ENCODE assay signal across 11 cellular contexts in genomic region chr17:38893612-38894011, GRCh38. TPM values are rescaled to one million over a fixed set of nuclear protein-coding genes. Genes with fewer than 3 reads are reported as not detected.
DNase-seq lines count a peak whose midpoint lies in the region; ATAC-seq and TF ChIP-seq lines count a peak whose summit lies in the region.
"Had no signal": no experiment of that assay in that cellular context is flagged by ENCODE, and none has a peak within 500 bp of the region (broad histone marks: within the 10 kb centered on the region; RNA-seq: fewer than 3 reads in every experiment).

No MANE protein-coding gene starts in this region.

- intact Hi-C loops in cardiac septum (cut with DNase I) (no loop called here), Calu3 (cut with micrococcal nuclease; ENCODE audit: unreplicated experiment) (no loop called here)

- H3K4me3 Mint-ChIP-seq in activated CD8-positive, alpha-beta memory T cell treated with anti-CD3 and anti-CD28 coated beads, Interleukin-2, amount 10 ng/mL, durations not matched to agents 7 days and 5 days, result no peak overlapping the region
- no peak overlapping the region for H3K4me3 Mint-ChIP-seq in Calu3 (ENCODE audit: low read depth, unreplicated experiment)

- CTCF ChIA-PET in activated CD8-positive, alpha-beta memory T cell treated with anti-CD3 and anti-CD28 coated beads, Interleukin-2, amount 10 ng/mL, durations not matched to agents 7 days and 5 days (lab: Charles Lee), result interaction anchor here (0.7 to 2.4 kb wide), 6 partner anchors 8 to 271 kb away, joined by 3 to 24 read pairs (median 6); partner anchors contain the start of genes ARL5C and LASP1
- CTCF ChIA-PET in Calu3 (lab: Charles Lee), result interaction anchor here (0.5 to 1.2 kb wide), 2 partner anchors 24 to 867 kb away, joined by 4 read pairs; partner anchors contain the start of gene LASP1

- peaks cover 40% of the 10 kb centered on the region for H3K4me1 ChIP-seq in smooth muscle cell (ENCODE audit: low read depth)

- H3K36me3 ChIP-seq in smooth muscle cell (ENCODE audit: low read depth), result no peaks in the 10 kb centered on the region

- H4K20me1 ChIP-seq in smooth muscle cell (ENCODE audit: low read depth), result peaks cover 100% of the 10 kb centered on the region

- H3K27me3 Mint-ChIP-seq in activated CD8-positive, alpha-beta memory T cell treated with anti-CD3 and anti-CD28 coated beads, Interleukin-2, amount 10 ng/mL, durations not matched to agents 7 days and 5 days, result no peaks in the 10 kb centered on the region
- H3K27me3 Mint-ChIP-seq in Calu3 (ENCODE audit: unreplicated experiment), result no peaks in the 10 kb centered on the region

- no peaks in the 10 kb centered on the region for H3K9me3 Mint-ChIP-seq in activated CD8-positive, alpha-beta memory T cell treated with anti-CD3 and anti-CD28 coated beads, Interleukin-2, amount 10 ng/mL, durations not matched to agents 7 days and 5 days (ENCODE audit: low read depth)
- H3K9me3 Mint-ChIP-seq in Calu3 (ENCODE audit: low read depth, unreplicated experiment), result no peaks in the 10 kb centered on the region

- no peaks in the 10 kb centered on the region for H3K9me3 ChIP-seq in smooth muscle cell (replicated peaks; ENCODE audit: low read depth)

- no peak overlapping the region for H3K4me3 ChIP-seq in smooth muscle cell
- H3K4me3 ChIP-seq: GM12878 had no signal

- peaks cover 46% of the 10 kb centered on the region for H3K36me3 Mint-ChIP-seq in activated CD8-positive, alpha-beta memory T cell treated with anti-CD3 and anti-CD28 coated beads, Interleukin-2, amount 10 ng/mL, durations not matched to agents 7 days and 5 days
- peaks cover 82% of the 10 kb centered on the region for H3K36me3 Mint-ChIP-seq in Calu3 (ENCODE audit: insufficient read depth, unreplicated experiment)

- peak overlapping the region; percentile 83 for H3K27ac Mint-ChIP-seq in activated CD8-positive, alpha-beta memory T cell treated with anti-CD3 and anti-CD28 coated beads, Interleukin-2, amount 10 ng/mL, durations not matched to agents 7 days and 5 days
- no peak overlapping the region for H3K27ac Mint-ChIP-seq in Calu3 (ENCODE audit: unreplicated experiment)

- peak; percentile 63 for ATAC-seq in activated CD8-positive, alpha-beta memory T cell treated with anti-CD3 and anti-CD28 coated beads, Interleukin-2, amount 10 ng/mL, durations not matched to agents 7 days and 5 days
- ATAC-seq in GM21360 (IDR thresholded peaks at IDR 0.05; ENCODE audit: unreplicated experiment), result no peak
- ATAC-seq: GM12878 had no signal

- H3K4me1 Mint-ChIP-seq in activated CD8-positive, alpha-beta memory T cell treated with anti-CD3 and anti-CD28 coated beads, Interleukin-2, amount 10 ng/mL, durations not matched to agents 7 days and 5 days, result peaks cover 91% of the 10 kb centered on the region
- peaks cover 24% of the 10 kb centered on the region for H3K4me1 Mint-ChIP-seq in Calu3 (ENCODE audit: low read depth, unreplicated experiment)

- H3K9ac ChIP-seq in smooth muscle cell (ENCODE audit: low read depth), result no peak overlapping the region
- H3K9ac ChIP-seq: KMS-11 had no signal

- TF ChIP-seq CTCF in smooth muscle cell (IDR thresholded peaks at IDR 0.05; ENCODE audit: borderline replicate concordance, insufficient read depth, poor library complexity, severe bottlenecking), result no peak
- TF ChIP-seq CTCF in Calu3 (IDR thresholded peaks at IDR 0.05; ENCODE audit: unreplicated experiment), result no peak

- peak overlapping the region; percentile 64 for H3K4me2 ChIP-seq in smooth muscle cell
- H3K4me2 ChIP-seq: KMS-11 had no signal

- peaks cover 27% of the 10 kb centered on the region for H3K79me2 ChIP-seq in smooth muscle cell (ENCODE audit: low read depth)

- H2AFZ ChIP-seq in smooth muscle cell (ENCODE audit: low read depth), result no peak overlapping the region

- DNase-seq in KG1 (lab: John Stamatoyannopoulos, UW) (peak; percentile 78), cardiac septum (ENCODE audit: low spot score) (peak; percentile 84), smooth muscle cell (lab: John Stamatoyannopoulos, UW; ENCODE audit: unreplicated experiment) (no peak), Calu3 (no peak), SIG-M5 (lab: John Stamatoyannopoulos, UW) (no peak), cortex of kidney (lab: John Stamatoyannopoulos, UW) (no peak)
- DNase-seq in activated CD8-positive, alpha-beta memory T cell treated with anti-CD3 and anti-CD28 coated beads, Interleukin-2, amount 10 ng/mL, durations not matched to agents 7 days and 5 days, result peak; percentile 86
- DNase-seq: amniotic stem cell had no signal

- H3K27me3 ChIP-seq in smooth muscle cell (ENCODE audit: low read depth), result no peaks in the 10 kb centered on the region

- H3K27ac ChIP-seq in smooth muscle cell (ENCODE audit: low read depth), result peak overlapping the region; percentile 68
- H3K27ac ChIP-seq: KMS-11 had no signal

- peaks cover 43% of the 10 kb centered on the region for H3F3A ChIP-seq in smooth muscle cell (ENCODE audit: low read depth)

- no TSS peak for BruUV-seq in Calu3 (replicated peaks; lab: Mats Ljungman, UMichigan)

- 30% methylated on average over 6 of the region's 6 CpGs for WGBS in smooth muscle cell (ENCODE audit: low lambda C conversion rate)

RNA-seq across cellular contexts. Expression of gene LASP1, which starts 23.8 kb away (rescaled TPM):
- total RNA-seq in activated CD8-positive, alpha-beta memory T cell treated with anti-CD3 and anti-CD28 coated beads, Interleukin-2, amount 10 ng/mL, durations not matched to agents 7 days and 5 days, result 100 to 1,000 TPM; 208 to 239 TPM
- total RNA-seq in cardiac septum (25.3 TPM), smooth muscle cell (108 and 133 TPM in 2 replicates), Calu3 (2022) (479 and 558 TPM in 2 replicates)
- polyA plus RNA-seq in smooth muscle cell, result 120 and 130 TPM in 2 replicates

RNA-seq across cellular contexts. Expression of gene RPL23, which starts 40.1 kb away (rescaled TPM):
- 1,000 to 10,000 TPM in 1 of 2 experiments, 100 to 1,000 TPM in 1; 831 to 1,130 TPM for total RNA-seq in activated CD8-positive, alpha-beta memory T cell treated with anti-CD3 and anti-CD28 coated beads, Interleukin-2, amount 10 ng/mL, durations not matched to agents 7 days and 5 days
- 564 TPM for total RNA-seq in cardiac septum
- 1,675 and 1,715 TPM in 2 replicates for total RNA-seq in smooth muscle cell
- 435 and 499 TPM in 2 replicates for polyA plus RNA-seq in smooth muscle cell
- 3,443 and 3,829 TPM in 2 replicates for total RNA-seq in Calu3 (2022)

Comparison
In these comparisons a context has a peak if more than half of its experiments do, and no peak if none do; other contexts are left out.
1. DNase-seq: peak in KG1 (single experiment), activated CD8-positive, alpha-beta memory T cell treated with anti-CD3 and anti-CD28 coated beads, Interleukin-2, amount 10 ng/mL, durations not matched to agents 7 days and 5 days (single experiment) and cardiac septum (single experiment); none in smooth muscle cell (single experiment), Calu3 (single experiment), SIG-M5 (single experiment) and cortex of kidney (single experiment).